Comparison of ENCODE assay signal across 8 cellular contexts in genomic region chr14:91649930-91650329, GRCh38.
DNase-seq lines count a peak whose midpoint lies in the region; ATAC-seq and TF ChIP-seq lines count a peak whose summit lies in the region.

No MANE protein-coding gene starts in this region.

- peak; percentile 63 for DNase-seq in COLO829 (ENCODE audit: low spot score)
- DNase-seq in GM13976 (ENCODE audit: low spot score), result peak; percentile 66
- DNase-seq in RPMI8226, result peak; percentile 13
- DNase-seq in fibroblast of mammary gland (ENCODE audit: low read depth), result peak; percentile 71
- DNase-seq in putamen (ENCODE audit: low spot score), result peak; percentile 12
- no peak for DNase-seq in NCI-H2107 treated with DMSO at 0.1 percent for 48 hours (lab: John Stamatoyannopoulos, UW; ENCODE audit: unreplicated experiment)

- peak; percentile 46 for TF ChIP-seq CTCF in GM13976 (IDR thresholded peaks at IDR 0.05; ENCODE audit: borderline replicate concordance, control extremely low read depth, extremely low read depth, insufficient read depth, missing control alignments)
- TF ChIP-seq CTCF in fibroblast of mammary gland (conservative IDR thresholded peaks at IDR 0.05; ENCODE audit: control insufficient read depth, insufficient read depth, low read depth, low read length), result peak; percentile 67

- no peak overlapping the region for H3K4me3 ChIP-seq in fibroblast of mammary gland (ENCODE audit: control insufficient read depth, low read depth, low read length)

- ATAC-seq in GM19452 (IDR thresholded peaks at IDR 0.05; ENCODE audit: unreplicated experiment), result no peak
- no peak for ATAC-seq in HG03025 (IDR thresholded peaks at IDR 0.05; ENCODE audit: low FRiP score, unreplicated experiment)

- in situ Hi-C loops in GM13976 (cut with MboI; ENCODE audit: low sequenced_read_pairs, unreplicated experiment), result loop anchor here (25.0 kb wide), 1 partner anchor 212 kb away; the partner anchor contains the start of gene TC2N
